In genomic region chr18:35104391-35105051, GRCh38 we compare ENCODE assay signal across 24 cellular contexts.
"Had no signal": no experiment of that assay in that cellular context is flagged by ENCODE, and none has a peak within 500 bp of the region (broad histone marks: within the 10 kb centered on the region; RNA-seq: fewer than 3 reads in every experiment).

No MANE protein-coding gene starts in this region.

- ATAC-seq: foreskin keratinocyte, heart right ventricle, left cardiac atrium, left lung, left ventricle myocardium superior, lower lobe of right lung, mucosa of descending colon had no signal

- H3K27ac ChIP-seq: esophagus muscularis mucosa, foreskin keratinocyte, left lung, lower lobe of right lung had no signal

- H3K27me3 Mint-ChIP-seq: naive B cell had no signal

- H3K27me3 ChIP-seq: dorsolateral prefrontal cortex, esophagus muscularis mucosa, foreskin keratinocyte, heart right ventricle, left lung had no signal

- H3K4me1 ChIP-seq: left lung, lower lobe of right lung had no signal

- H3K4me3 Mint-ChIP-seq: mesothelial cell of epicardium, naive B cell had no signal

- H3K4me3 ChIP-seq: coronary artery, dorsolateral prefrontal cortex, esophagus muscularis mucosa, heart right ventricle, left lung, lower lobe of right lung, mucosa of descending colon had no signal

- H3K4me1 Mint-ChIP-seq: mesothelial cell of epicardium had no signal

- H3K27ac Mint-ChIP-seq: mesothelial cell of epicardium had no signal

- FAIRE-seq: colon, endothelial cell of umbilical vein, frontal cortex, islet of Langerhans, keratinocyte had no signal

- H3K9me3 ChIP-seq: left lung, lower lobe of right lung, mucosa of descending colon had no signal

- DNase-seq: dermis blood vessel endothelial cell; dorsolateral prefrontal cortex; effector CD4-positive, alpha-beta T cell; effector memory CD4-positive, alpha-beta T cell; foreskin keratinocyte; glutamatergic neuron; head of caudate nucleus; heart right ventricle; hippocampal formation; left cardiac atrium; left lung; left ventricle myocardium superior; lower lobe of right lung; mesenchymal stem cell; mucosa of descending colon; naive B cell had no signal
